ENCODE assay signal across 26 cellular contexts in the genomic region with DNA sequence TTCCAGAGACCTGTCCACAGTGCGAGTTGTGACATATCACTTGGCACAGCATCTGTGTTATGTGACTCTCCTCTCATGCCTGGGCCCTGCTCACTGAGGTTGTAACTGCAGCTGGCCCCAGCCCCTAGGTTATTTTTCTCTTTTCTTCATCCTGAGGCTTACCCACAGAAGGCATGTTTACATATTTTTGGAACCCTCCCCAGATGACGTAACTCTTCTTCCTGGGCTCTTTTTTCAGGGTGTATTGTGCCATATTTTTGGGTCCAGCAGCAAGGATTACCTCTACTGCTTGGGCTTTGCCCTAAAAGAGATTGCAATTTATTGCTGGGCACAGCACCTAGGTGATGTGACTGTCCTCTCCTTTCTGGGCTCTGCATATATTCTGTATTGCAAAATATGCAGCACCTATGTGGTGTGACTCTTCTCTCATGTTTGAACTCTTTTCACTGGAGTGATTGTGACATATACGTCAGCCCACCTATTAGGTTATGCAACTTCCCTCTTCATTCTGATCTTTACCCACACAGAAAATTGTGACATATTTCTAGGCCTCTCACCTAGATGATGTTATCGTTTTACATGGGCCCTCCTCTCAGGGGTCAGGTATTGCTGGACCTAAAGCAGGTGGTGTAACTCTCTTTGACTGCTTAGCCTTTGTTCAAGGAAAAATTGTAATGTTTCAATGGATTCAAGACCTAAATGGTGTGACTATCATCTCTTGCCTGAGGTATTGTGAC.
"Had no signal": no experiment of that assay in that cellular context is flagged by ENCODE, and none has a peak within 500 bp of the region (broad histone marks: within the 10 kb centered on the region; RNA-seq: fewer than 3 reads in every experiment).

No MANE protein-coding gene starts in this region.

- H2AFZ ChIP-seq: neural progenitor cell, parathyroid adenoma had no signal

- H3K9ac ChIP-seq: neural progenitor cell, parathyroid adenoma had no signal

- H3K4me2 ChIP-seq: neural progenitor cell had no signal

- H3K4me3 ChIP-seq: left ventricle myocardium inferior, lung, neural progenitor cell, psoas muscle, right atrium auricular region, skin epidermis, stomach, testis, thyroid gland, transverse colon, upper lobe of right lung had no signal

- H3K36me3 ChIP-seq: left ventricle myocardium inferior, neural progenitor cell, neutrophil, right atrium auricular region, stomach, thyroid gland, transverse colon, upper lobe of right lung had no signal

- H3K27me3 ChIP-seq: neural progenitor cell, neutrophil, right atrium auricular region, stomach, testis, thyroid gland, transverse colon, upper lobe of right lung had no signal

- H3K4me1 ChIP-seq: left ventricle myocardium inferior, neural progenitor cell, parathyroid adenoma, psoas muscle, right atrium auricular region, stomach, testis, thyroid gland, transverse colon, upper lobe of right lung had no signal

- DNase-seq: hypothalamus; immature natural killer cell; left ventricle myocardium inferior; mesendoderm; naive B cell; natural killer cell; nephron progenitor cell; occipital lobe; psoas muscle; stimulated activated CD4-positive, alpha-beta T cell treated with anti-CD3 and anti-CD28 coated beads, Interleukin-12 subunit alpha, Interleukin-12 subunit beta, amount 100 ng/mL, for 4 hours; stimulated activated CD4-positive, alpha-beta T cell treated with anti-CD3 and anti-CD28 coated beads, Interleukin-15, amount 100 ng/mL, for 24 hours; stimulated activated CD4-positive, alpha-beta T cell treated with anti-CD3 and anti-CD28 coated beads, Interleukin-2, amount 100 ng/mL, for 24 hours; stimulated activated CD4-positive, alpha-beta T cell treated with anti-CD3 and anti-CD28 coated beads, Interleukin-4, amount 100 ng/mL, for 1 hour; stimulated activated naive B cell treated with anti-CD40 and anti-IgM and Interleukin-4, amounts not matched to agents 10 μg/mL and 1 μg/mL and 100 μg/mL, for 72 hours; stimulated activated naive CD8-positive, alpha-beta T cell treated with anti-CD3 and anti-CD28 coated beads, Interleukin-15, Interleukin-2, amounts not matched to agents 100 U/mL and 50 U/mL, for 24 hours; stomach; testis; thyroid gland; transverse colon; upper lobe of right lung had no signal

- H3K27ac ChIP-seq: left ventricle myocardium inferior, neural progenitor cell, neutrophil, parathyroid adenoma, psoas muscle, right atrium auricular region, skin epidermis, stomach, testis, thyroid gland, transverse colon, upper lobe of right lung had no signal

- H3K9me3 ChIP-seq: left ventricle myocardium inferior, psoas muscle, right atrium auricular region, testis, thyroid gland, transverse colon, upper lobe of right lung had no signal
